Comparison of ENCODE assay signal across 8 cellular contexts in the genomic region with DNA sequence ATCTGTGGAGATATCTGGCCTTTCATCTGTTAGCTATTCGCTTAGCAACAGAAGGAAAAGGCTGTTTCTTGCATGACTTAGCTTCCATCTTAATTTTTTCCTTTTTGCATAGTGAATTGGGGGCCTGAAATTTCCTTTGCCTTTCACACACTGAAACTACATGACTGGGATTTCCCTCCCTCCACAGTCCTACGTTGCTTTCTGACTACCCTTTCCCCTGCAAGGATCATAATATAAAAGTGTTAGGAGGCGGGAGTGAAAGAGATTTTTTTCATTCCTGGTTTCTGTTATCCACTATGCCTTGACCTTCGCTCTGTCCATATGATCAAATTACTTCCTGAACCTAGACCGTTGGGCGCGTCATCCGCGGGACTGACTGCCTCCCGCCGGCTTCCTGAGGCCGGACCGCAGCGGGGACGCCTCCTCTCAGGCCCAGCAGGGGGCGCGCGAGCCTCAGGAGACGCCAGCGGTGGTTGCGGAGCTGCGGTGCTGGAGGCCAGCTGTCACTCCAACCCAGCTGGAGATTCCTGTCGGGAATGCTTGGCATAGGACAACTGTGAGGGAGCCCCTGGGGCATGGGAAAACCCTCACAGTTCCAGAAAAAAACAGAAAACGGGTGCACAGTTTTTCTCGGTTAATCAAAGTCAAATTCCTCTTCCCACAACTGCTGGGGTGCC. TPM values are rescaled to one million over a fixed set of nuclear protein-coding genes. Genes with fewer than 3 reads are reported as not detected.
DNase-seq lines count a peak whose midpoint lies in the region; ATAC-seq and TF ChIP-seq lines count a peak whose summit lies in the region.

No MANE protein-coding gene starts in this region.

- no peaks in the 10 kb centered on the region for H3K4me1 ChIP-seq in A673 (ENCODE audit: insufficient read depth, low read length, poor library complexity, severe bottlenecking)
- H3K4me1 ChIP-seq in left lung, result peaks cover 0 to 34% of the 10 kb centered on the region in 2 donors

- TF ChIP-seq CTCF in A673 (conservative IDR thresholded peaks at IDR 0.05; ENCODE audit: low read depth, low read length), result peak; percentile 97
- TF ChIP-seq CTCF in left lung (IDR thresholded peaks at IDR 0.05), result peak; percentile 95 to 98

- H3K27ac ChIP-seq in A673 (ENCODE audit: low read depth, low read length, poor library complexity, severe bottlenecking) (no peak overlapping the region), left lung (no peak overlapping the region)

- peaks cover 5% of the 10 kb centered on the region for H3K4me1 Mint-ChIP-seq in activated CD4-positive, alpha-beta T cell treated with anti-CD3 and anti-CD28 coated beads, Interleukin-2, amount 10 ng/mL, durations not matched to agents 24 days and 14 days
- peaks cover 11% of the 10 kb centered on the region for H3K4me1 Mint-ChIP-seq in dendritic cell treated with granulocyte-macrophage colony-stimulating factor and Interleukin-4, amounts not matched to agents 40 ng/mL and 50 ng/mL, for 4 days (ENCODE audit: low read depth)

- no peak overlapping the region for H3K27ac Mint-ChIP-seq in activated CD4-positive, alpha-beta T cell treated with anti-CD3 and anti-CD28 coated beads, Interleukin-2, amount 10 ng/mL, durations not matched to agents 24 days and 14 days
- H3K27ac Mint-ChIP-seq in dendritic cell treated with granulocyte-macrophage colony-stimulating factor and Interleukin-4, amounts not matched to agents 40 ng/mL and 50 ng/mL, for 4 days, result no peak overlapping the region

- H3K4me3 Mint-ChIP-seq in activated CD4-positive, alpha-beta T cell treated with anti-CD3 and anti-CD28 coated beads, Interleukin-2, amount 10 ng/mL, durations not matched to agents 24 days and 14 days, result peak overlapping the region; percentile 72
- H3K4me3 Mint-ChIP-seq in dendritic cell treated with granulocyte-macrophage colony-stimulating factor and Interleukin-4, amounts not matched to agents 40 ng/mL and 50 ng/mL, for 4 days, result peak overlapping the region; percentile 30

- H3K36me3 Mint-ChIP-seq in activated CD4-positive, alpha-beta T cell treated with anti-CD3 and anti-CD28 coated beads, Interleukin-2, amount 10 ng/mL, durations not matched to agents 24 days and 14 days (ENCODE audit: low read depth), result no peaks in the 10 kb centered on the region
- no peaks in the 10 kb centered on the region for H3K36me3 Mint-ChIP-seq in dendritic cell treated with granulocyte-macrophage colony-stimulating factor and Interleukin-4, amounts not matched to agents 40 ng/mL and 50 ng/mL, for 4 days (ENCODE audit: low read depth)

- H3K9me3 Mint-ChIP-seq in activated CD4-positive, alpha-beta T cell treated with anti-CD3 and anti-CD28 coated beads, Interleukin-2, amount 10 ng/mL, durations not matched to agents 24 days and 14 days, result no peaks in the 10 kb centered on the region
- H3K9me3 Mint-ChIP-seq in dendritic cell treated with granulocyte-macrophage colony-stimulating factor and Interleukin-4, amounts not matched to agents 40 ng/mL and 50 ng/mL, for 4 days, result no peaks in the 10 kb centered on the region

- DNase-seq in A673 (ENCODE audit: low spot score), result peak; percentile 81
- peak; percentile 79 for DNase-seq in NCI-H345 (lab: John Stamatoyannopoulos, UW)
- peak; percentile 90 for DNase-seq in activated CD4-positive, alpha-beta T cell treated with anti-CD3 and anti-CD28 coated beads, Interleukin-2, amount 10 ng/mL, durations not matched to agents 24 days and 14 days
- peak; percentile 89 to 98 for DNase-seq in left lung
- peak; percentile 67 for DNase-seq in stimulated activated CD4-positive, alpha-beta T cell treated with anti-CD3 and anti-CD28 coated beads, Interleukin-4, amount 100 ng/mL, for 1 hour

- H3K9me3 ChIP-seq in A673 (ENCODE audit: low read depth, low read length, poor library complexity, severe bottlenecking) (no peaks in the 10 kb centered on the region), left lung (no peaks in the 10 kb centered on the region)

- ATAC-seq in GM18511 (IDR thresholded peaks at IDR 0.05; ENCODE audit: unreplicated experiment) (peak; percentile 93), HG03095 (IDR thresholded peaks at IDR 0.05; ENCODE audit: unreplicated experiment) (peak; percentile 89), left lung (peak; percentile 99)

- CTCF ChIA-PET in A673 (lab: Charles Lee), result interaction anchor here (0.6 to 1.7 kb wide), 3 partner anchors 11 to 145 kb away, joined by 3 to 5 read pairs (median 4); no protein-coding TSS in a partner anchor

- no TSS peak for BruUV-seq in A673 (replicated peaks; lab: Mats Ljungman, UMichigan)

- H3K27me3 ChIP-seq in A673 (replicated peaks; ENCODE audit: insufficient read depth, low read depth, low read length, poor library complexity) (no peaks in the 10 kb centered on the region), left lung (no peaks in the 10 kb centered on the region)

- peaks cover 20% of the 10 kb centered on the region for H3K27me3 Mint-ChIP-seq in activated CD4-positive, alpha-beta T cell treated with anti-CD3 and anti-CD28 coated beads, Interleukin-2, amount 10 ng/mL, durations not matched to agents 24 days and 14 days
- peaks cover 13% of the 10 kb centered on the region for H3K27me3 Mint-ChIP-seq in dendritic cell treated with granulocyte-macrophage colony-stimulating factor and Interleukin-4, amounts not matched to agents 40 ng/mL and 50 ng/mL, for 4 days

- H3K4me3 ChIP-seq in A673 (ENCODE audit: low read depth, low read length, poor library complexity, severe bottlenecking), result no peak overlapping the region
- H3K4me3 ChIP-seq in left lung, result no peak overlapping the region

- intact Hi-C loops in A673 (cut with micrococcal nuclease; ENCODE audit: unreplicated experiment) (loop anchor here (2.0 to 5.0 kb wide), 3 partner anchors 142 to 463 kb away; no protein-coding TSS in a partner anchor), left lung (cut with DNase I) (no loop called here)
- intact Hi-C loops in activated CD4-positive, alpha-beta T cell treated with anti-CD3 and anti-CD28 coated beads, Interleukin-2, amount 10 ng/mL, durations not matched to agents 24 days and 14 days (cut with micrococcal nuclease), result loop anchor here (1.0 to 2.0 kb wide), 2 partner anchors 198 to 461 kb away; no protein-coding TSS in a partner anchor
- intact Hi-C loops in dendritic cell treated with granulocyte-macrophage colony-stimulating factor and Interleukin-4, amounts not matched to agents 40 ng/mL and 50 ng/mL, for 4 days (cut with micrococcal nuclease), result loop anchor here (5.0 kb wide), 1 partner anchor 147 kb away; no protein-coding TSS in a partner anchor

- H3K36me3 ChIP-seq in A673 (ENCODE audit: insufficient read depth, low read length, poor library complexity, severe bottlenecking) (no peaks in the 10 kb centered on the region), left lung (peaks cover 0 to 1% of the 10 kb centered on the region in 2 donors)

- POLR2A ChIA-PET in A673 (lab: Charles Lee; ENCODE audit: low non-redundant PET), result no interaction called here

RNA-seq across cellular contexts. Expression of a gene that starts 55.6 kb away (rescaled TPM):
- not detected in 2 replicates for total RNA-seq in A673 (2021)
- not detected in 2 replicates for total RNA-seq in activated CD4-positive, alpha-beta T cell treated with anti-CD3 and anti-CD28 coated beads, Interleukin-2, amount 10 ng/mL, durations not matched to agents 24 days and 14 days
- not detected for total RNA-seq in left lung

Comparison
In these comparisons a context has a peak if more than half of its experiments do, and no peak if none do; other contexts are left out.
1. intact Hi-C loops: an anchor here in A673 (2.0 to 5.0 kb wide), activated CD4-positive, alpha-beta T cell treated with anti-CD3 and anti-CD28 coated beads, Interleukin-2, amount 10 ng/mL, durations not matched to agents 24 days and 14 days (1.0 to 2.0 kb wide) and dendritic cell treated with granulocyte-macrophage colony-stimulating factor and Interleukin-4, amounts not matched to agents 40 ng/mL and 50 ng/mL, for 4 days (5.0 kb wide); none called in left lung.